Comparison of ENCODE assay signal across 18 cellular contexts in genomic region chr9:13962006-13962405, GRCh38.
DNase-seq lines count a peak whose midpoint lies in the region; ATAC-seq lines count a peak whose summit lies in the region.
"Had no signal": no experiment of that assay in that cellular context is flagged by ENCODE, and none has a peak within 500 bp of the region (broad histone marks: within the 10 kb centered on the region; RNA-seq: fewer than 3 reads in every experiment).

No MANE protein-coding gene starts in this region.

- DNase-seq in Right ventricle myocardium superior: no peak
- DNase-seq in cardiac septum (ENCODE audit: low spot score): no peak
- peak; percentile 39 for DNase-seq in left ventricle myocardium superior
- DNase-seq in sciatic nerve (ENCODE audit: low spot score): no peak
- DNase-seq in effector CD8-positive, alpha-beta T cell (lab: John Stamatoyannopoulos, UW): no peak
- DNase-seq: 8988T; BE2C; CD8-positive, alpha-beta memory T cell; DMS79 treated with DMSO at 0.1 percent for 48 hours; GM23248; KBM-7; NCI-H1417 treated with DMSO at 0.1 percent for 48 hours; NCI-H1930; NCI-H69; NK-92 treated with Interleukin-12 subunit alpha and Interleukin-12 subunit beta, amount 100 ng/mL, for 24 hours had no signal

- intact Hi-C loops in Right ventricle myocardium superior (cut with DNase I) (no loop called here), cardiac septum (cut with DNase I) (no loop called here), left ventricle myocardium superior (cut with micrococcal nuclease) (no loop called here), sciatic nerve (cut with DNase I) (no loop called here)

- ATAC-seq in Right ventricle myocardium superior (ENCODE audit: poor library complexity) (peak; percentile 73), left ventricle myocardium superior (peak; percentile 69), sciatic nerve (peak; percentile 66), GM19328 (IDR thresholded peaks at IDR 0.05; ENCODE audit: unreplicated experiment) (no peak), HG02610 (IDR thresholded peaks at IDR 0.05; ENCODE audit: unreplicated experiment) (no peak)
- ATAC-seq in activated CD4-positive, CD25-positive, alpha-beta regulatory T cell treated with anti-CD3 and anti-CD28 coated beads, Interleukin-2, amount 50 U/mL, for 24 hours: no peak

Comparison
In these comparisons a context has a peak if more than half of its experiments do, and no peak if none do; other contexts are left out.
1. ATAC-seq: peak in Right ventricle myocardium superior (single experiment), left ventricle myocardium superior (single experiment) and sciatic nerve (single experiment); none in GM19328 (single experiment), activated CD4-positive, CD25-positive, alpha-beta regulatory T cell treated with anti-CD3 and anti-CD28 coated beads, Interleukin-2, amount 50 U/mL, for 24 hours (0 of 2) and HG02610 (single experiment).